ENCODE assay signal across 1 cellular context in genomic region chr13:77339408-77339807, GRCh38.
TF ChIP-seq lines count a peak whose summit lies in the region.

No MANE protein-coding gene starts in this region.

TF ChIP-seq in GM12878, 131 proteins besides CTCF, POLR2A, EP300 and RAD21 (continued from another document):
- peak; percentile 35; the same call in 1 of the 2 replicates for TF ChIP-seq BACH1 (IDR thresholded peaks at IDR 0.05; ENCODE audit: borderline replicate concordance)
- peak; percentile 96 for TF ChIP-seq SPI1 (IDR thresholded peaks at IDR 0.05; ENCODE audit: borderline replicate concordance, insufficient read depth, low read depth, low read length)
- TF ChIP-seq SKIL (IDR thresholded peaks at IDR 0.05; ENCODE audit: low read depth, poor library complexity, severe bottlenecking) = peak; percentile 41
- peak; percentile 70 for TF ChIP-seq IRF4 (IDR thresholded peaks at IDR 0.05; ENCODE audit: low read depth, low read length)
- no peak for TF ChIP-seq E4F1 (IDR thresholded peaks at IDR 0.05; ENCODE audit: borderline replicate concordance, partially characterized antibody)
- peak in 1 of 2 experiments; percentile 16; a peak in 1 of 4 replicates for TF ChIP-seq BHLHE40 (IDR thresholded peaks at IDR 0.05; ENCODE audit: borderline replicate concordance in 1 of 2, low read depth in 2 of 2, low read length in 1 of 2)
- TF ChIP-seq BMI1 (IDR thresholded peaks at IDR 0.05; ENCODE audit: borderline replicate concordance) = peak; percentile 79
- peak; percentile 59 for TF ChIP-seq BCL3 (IDR thresholded peaks at IDR 0.05; ENCODE audit: borderline replicate concordance, insufficient read depth, low read depth, low read length, poor library complexity, severe bottlenecking)
- TF ChIP-seq USF2 (IDR thresholded peaks at IDR 0.05; ENCODE audit: borderline replicate concordance, low read depth, low read length) = no peak
- peak; percentile 61; the same call in 1 of the 2 replicates for TF ChIP-seq RELB (IDR thresholded peaks at IDR 0.05; ENCODE audit: low read depth)
- peak; percentile 71; the same call in 1 of the 2 replicates for TF ChIP-seq BCL11A (IDR thresholded peaks at IDR 0.05; ENCODE audit: low read depth, low read length)
- no peak for TF ChIP-seq BCLAF1 (IDR thresholded peaks at IDR 0.05)
- no peak for TF ChIP-seq MXI1 (IDR thresholded peaks at IDR 0.05; ENCODE audit: low read depth, low read length)
- peak; percentile 97 for TF ChIP-seq ATF7 (IDR thresholded peaks at IDR 0.05; ENCODE audit: low read depth)
- peak; percentile 81; the same call in 1 of the 2 replicates for TF ChIP-seq FOXM1 (IDR thresholded peaks at IDR 0.05; ENCODE audit: low read depth, low read length)
- TF ChIP-seq NFIC (IDR thresholded peaks at IDR 0.05; ENCODE audit: low read depth, low read length) = peak; percentile 87
- peak in 1 of 2 experiments; percentile 90; a peak in 2 of 4 replicates for TF ChIP-seq ETV6 (conservative IDR thresholded peaks at IDR 0.05 in 1 of 2, IDR thresholded peaks at IDR 0.05 in 1 of 2; ENCODE audit: borderline replicate concordance in 1 of 2, low read depth in 1 of 2)
- TF ChIP-seq CREB1 (IDR thresholded peaks at IDR 0.05; ENCODE audit: low read depth) = peak; percentile 88
- 0 out of 2 replicates have a peak, but pooled peaks have one; percentile 17 for TF ChIP-seq PAX5 (IDR thresholded peaks at IDR 0.05; ENCODE audit: borderline replicate concordance, low read depth, low read length)
- no peak for TF ChIP-seq ESRRA (IDR thresholded peaks at IDR 0.05; ENCODE audit: low read length)
- TF ChIP-seq TBL1XR1 (IDR thresholded peaks at IDR 0.05; ENCODE audit: low read depth, low read length) = peak; percentile 54; the same call in 1 of the 2 replicates
- 0 out of 2 replicates have a peak, but pooled peaks have one; percentile 19 for TF ChIP-seq GATAD2B (conservative IDR thresholded peaks at IDR 0.05; ENCODE audit: low read depth)
- TF ChIP-seq ATF2 (IDR thresholded peaks at IDR 0.05; ENCODE audit: low read length) = peak; percentile 87
- TF ChIP-seq SMC3 (IDR thresholded peaks at IDR 0.05; ENCODE audit: borderline replicate concordance, low read length) = no peak
- TF ChIP-seq SRF (IDR thresholded peaks at IDR 0.05; ENCODE audit: low read depth in 2 of 2, low read length in 2 of 2) = no peak
- TF ChIP-seq IKZF1 (conservative IDR thresholded peaks at IDR 0.05) = peak; percentile 71
- TF ChIP-seq PKNOX1 (IDR thresholded peaks at IDR 0.05) = peak; percentile 80
- peak; percentile 87; the same call in 1 of the 2 replicates for TF ChIP-seq MTA3 (IDR thresholded peaks at IDR 0.05; ENCODE audit: borderline replicate concordance, low read length)
- 0 out of 2 replicates have a peak, but pooled peaks have one; percentile 86 for TF ChIP-seq DPF2 (IDR thresholded peaks at IDR 0.05)
- peak; percentile 98 for TF ChIP-seq MTA2 (IDR thresholded peaks at IDR 0.05; ENCODE audit: low read depth)
- 0 out of 2 replicates have a peak, but pooled peaks have one; percentile 58 for TF ChIP-seq STAT3 (IDR thresholded peaks at IDR 0.05; ENCODE audit: low read depth, low read length)
- TF ChIP-seq RUNX3 (IDR thresholded peaks at IDR 0.05; ENCODE audit: low read length) = peak; percentile 70
- no peak for TF ChIP-seq LARP7 (IDR thresholded peaks at IDR 0.05)
- TF ChIP-seq ZNF24 (IDR thresholded peaks at IDR 0.05) = 0 out of 2 replicates have a peak, but pooled peaks have one; percentile 53
- no peak for TF ChIP-seq TAF1 (IDR thresholded peaks at IDR 0.05; ENCODE audit: borderline replicate concordance, low read depth, low read length)
- peak; percentile 86 for TF ChIP-seq ZNF687 (IDR thresholded peaks at IDR 0.05)
- no peak for TF ChIP-seq GABPA (IDR thresholded peaks at IDR 0.05; ENCODE audit: low read depth)
- peak; percentile 68 to 77 for TF ChIP-seq IKZF2 (IDR thresholded peaks at IDR 0.05)
- peak; percentile 32 for TF ChIP-seq SMAD1 (IDR thresholded peaks at IDR 0.05; ENCODE audit: low read depth, partially characterized antibody)
- TF ChIP-seq MEF2A (IDR thresholded peaks at IDR 0.05; ENCODE audit: insufficient read depth, low read depth, low read length) = 0 out of 2 replicates have a peak, but pooled peaks have one; percentile 29
- TF ChIP-seq PML (IDR thresholded peaks at IDR 0.05; ENCODE audit: low read length) = peak; percentile 61; the same call in 1 of the 2 replicates
